8 cellular contexts compared by ENCODE assay signal in the genomic region with DNA sequence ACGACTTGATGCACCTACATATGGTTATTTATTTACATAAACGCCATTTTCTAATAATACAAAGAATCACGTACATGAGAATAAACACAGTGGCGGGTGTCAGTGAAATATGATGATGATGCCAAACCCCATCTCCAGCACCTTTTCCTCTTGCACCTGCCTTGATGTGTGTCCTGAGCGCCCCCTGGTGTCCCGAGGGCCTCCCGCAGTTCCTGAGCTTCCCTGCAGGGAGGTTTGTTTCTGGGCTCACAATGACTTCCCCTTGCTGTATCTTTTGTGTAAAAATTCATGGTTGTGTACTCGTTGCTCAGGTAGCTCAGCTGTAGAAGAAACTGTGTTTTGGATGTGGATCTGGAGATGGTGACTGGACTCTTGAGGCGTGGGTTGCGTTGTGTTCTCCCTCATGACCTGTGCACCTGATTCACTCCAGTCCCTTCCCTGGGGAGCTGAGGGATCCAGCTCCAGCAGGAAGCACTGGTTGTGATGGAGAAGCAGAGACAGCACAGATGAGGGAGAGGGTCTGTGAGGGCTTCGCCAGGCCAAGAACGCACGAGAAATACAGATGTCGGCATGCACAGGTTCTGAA.
DNase-seq lines count a peak whose midpoint lies in the region; ATAC-seq and TF ChIP-seq lines count a peak whose summit lies in the region.

No MANE protein-coding gene starts in this region.

- peaks cover 35% of the 10 kb centered on the region for H3K27me3 Mint-ChIP-seq in activated T-cell treated with anti-CD3 and anti-CD28 coated beads, Interleukin-2, amount 50 U/mL, for 72 hours (ENCODE audit: low read depth)
- peaks cover 4% of the 10 kb centered on the region for H3K27me3 Mint-ChIP-seq in neural progenitor cell (ENCODE audit: insufficient read depth, low read depth)

- H3K36me3 Mint-ChIP-seq in activated T-cell treated with anti-CD3 and anti-CD28 coated beads, Interleukin-2, amount 50 U/mL, for 72 hours (ENCODE audit: insufficient read depth in 2 of 2) = no peaks in the 10 kb centered on the region
- no peaks in the 10 kb centered on the region for H3K36me3 Mint-ChIP-seq in neural progenitor cell

- H3K4me2 ChIP-seq in OCI-LY7 (ENCODE audit: low read length) (no peak overlapping the region), neural progenitor cell (no peak overlapping the region)

- H3K9me2 ChIP-seq in OCI-LY7 (ENCODE audit: insufficient read depth, low read length) = no peaks in the 10 kb centered on the region

- peak; percentile 76 for TF ChIP-seq CTCF in OCI-LY7 (conservative IDR thresholded peaks at IDR 0.05; ENCODE audit: low read length)
- peak; percentile 11 for TF ChIP-seq CTCF in neural progenitor cell (IDR thresholded peaks at IDR 0.05)

- no TSS peak for BruUV-seq in OCI-LY7 (replicated peaks; lab: Mats Ljungman, UMichigan)

- no peaks in the 10 kb centered on the region for H4K20me1 ChIP-seq in OCI-LY7 (ENCODE audit: insufficient read depth, low read length)
- no peaks in the 10 kb centered on the region for H4K20me1 ChIP-seq in neural progenitor cell (ENCODE audit: low read depth)

- H3K9ac ChIP-seq in neural progenitor cell = no peak overlapping the region

- H3K79me2 ChIP-seq in OCI-LY7 (ENCODE audit: insufficient read depth, low read depth, low read length) = no peaks in the 10 kb centered on the region
- no peaks in the 10 kb centered on the region for H3K79me2 ChIP-seq in neural progenitor cell (ENCODE audit: low read depth)

- H3K36me3 ChIP-seq in OCI-LY7 (ENCODE audit: insufficient read depth, low read length) (no peaks in the 10 kb centered on the region), neural progenitor cell (no peaks in the 10 kb centered on the region)

- CTCF ChIA-PET in OCI-LY7 (lab: Charles Lee; ENCODE audit: unreplicated experiment) = no interaction called here

- no peaks in the 10 kb centered on the region for H3K4me1 ChIP-seq in OCI-LY7 (ENCODE audit: insufficient read depth, low read length, poor library complexity, severe bottlenecking)
- H3K4me1 ChIP-seq in neural progenitor cell = no peaks in the 10 kb centered on the region

- H3K27ac Mint-ChIP-seq in activated T-cell treated with anti-CD3 and anti-CD28 coated beads, Interleukin-2, amount 50 U/mL, for 72 hours = no peak overlapping the region
- H3K27ac Mint-ChIP-seq in neural progenitor cell = no peak overlapping the region

- no peaks in the 10 kb centered on the region for H3K9me3 Mint-ChIP-seq in activated T-cell treated with anti-CD3 and anti-CD28 coated beads, Interleukin-2, amount 50 U/mL, for 72 hours
- H3K9me3 Mint-ChIP-seq in neural progenitor cell = peaks cover 56% of the 10 kb centered on the region

- peak in 1 of 2 donors; percentile 53 for ATAC-seq in activated T-cell treated with anti-CD3 and anti-CD28 coated beads, Interleukin-2, amount 50 U/mL, for 72 hours (replicated peaks in 1 of 2)
- no peak for ATAC-seq in HG03342 (IDR thresholded peaks at IDR 0.05; ENCODE audit: unreplicated experiment)
- no peak for ATAC-seq in HG02763 (IDR thresholded peaks at IDR 0.05; ENCODE audit: unreplicated experiment)

- H3K27ac ChIP-seq in OCI-LY7 (ENCODE audit: low read depth, low read length, poor library complexity, severe bottlenecking) (no peak overlapping the region), neural progenitor cell (no peak overlapping the region)

- H3K9me3 ChIP-seq in OCI-LY7 (ENCODE audit: low read length) (no peaks in the 10 kb centered on the region), neural progenitor cell (ENCODE audit: low read depth) (peaks cover 13% of the 10 kb centered on the region)

- H3K4me3 Mint-ChIP-seq in activated T-cell treated with anti-CD3 and anti-CD28 coated beads, Interleukin-2, amount 50 U/mL, for 72 hours = no peak overlapping the region
- no peak overlapping the region for H3K4me3 Mint-ChIP-seq in neural progenitor cell

- H3F3A ChIP-seq in neural progenitor cell (ENCODE audit: low read depth) = no peaks in the 10 kb centered on the region

- POLR2A ChIA-PET in OCI-LY7 (lab: Charles Lee) = no interaction called here

- DNase-seq in NCI-H510A treated with DMSO at 0.1 percent for 48 hours (lab: John Stamatoyannopoulos, UW) = peak; percentile 7
- no peak for DNase-seq in NCI-H510A (lab: John Stamatoyannopoulos, UW)
- DNase-seq in OCI-LY7 (ENCODE audit: low spot score) = peak; percentile 58
- DNase-seq in activated T-cell treated with anti-CD3 and anti-CD28 coated beads, Interleukin-2, amount 50 U/mL, for 72 hours = peak; percentile 70 to 75
- DNase-seq in neural progenitor cell (ENCODE audit: low spot score) = peak; percentile 1
- DNase-seq in posterior cingulate gyrus = no peak

- no peak overlapping the region for H3K4me3 ChIP-seq in OCI-LY7 (ENCODE audit: low read depth, low read length, poor library complexity, severe bottlenecking)
- no peak overlapping the region for H3K4me3 ChIP-seq in neural progenitor cell

- intact Hi-C loops in OCI-LY7 (cut with micrococcal nuclease; ENCODE audit: unreplicated experiment) = no loop called here
- intact Hi-C loops in posterior cingulate gyrus (cut with DNase I) = no loop called here

- H3K27me3 ChIP-seq in neural progenitor cell = no peaks in the 10 kb centered on the region

- H3K4me1 Mint-ChIP-seq in activated T-cell treated with anti-CD3 and anti-CD28 coated beads, Interleukin-2, amount 50 U/mL, for 72 hours (ENCODE audit: low read depth) = no peaks in the 10 kb centered on the region
- H3K4me1 Mint-ChIP-seq in neural progenitor cell = no peaks in the 10 kb centered on the region

- H2AFZ ChIP-seq in OCI-LY7 (ENCODE audit: low read length) (no peak overlapping the region), neural progenitor cell (replicated peaks) (no peak overlapping the region)

Comparison
In these comparisons a context has a peak if more than half of its experiments do, and no peak if none do; other contexts are left out.
1. DNase-seq: peak in NCI-H510A treated with DMSO at 0.1 percent for 48 hours (single experiment), OCI-LY7 (single experiment), activated T-cell treated with anti-CD3 and anti-CD28 coated beads, Interleukin-2, amount 50 U/mL, for 72 hours (2 of 2) and neural progenitor cell (single experiment); none in NCI-H510A (single experiment) and posterior cingulate gyrus (0 of 10).